10 cellular contexts compared by ENCODE assay signal in genomic region chr4:188976644-188977115, GRCh38.
DNase-seq lines count a peak whose midpoint lies in the region; ATAC-seq and TF ChIP-seq lines count a peak whose summit lies in the region.
"Had no signal": no experiment of that assay in that cellular context is flagged by ENCODE, and none has a peak within 500 bp of the region (broad histone marks: within the 10 kb centered on the region; RNA-seq: fewer than 3 reads in every experiment).

No MANE protein-coding gene starts in this region.

- peaks cover 9% of the 10 kb centered on the region for H3K9me3 Mint-ChIP-seq in WTC11
- peaks cover 7% of the 10 kb centered on the region for H3K9me3 Mint-ChIP-seq in stimulated activated effector memory CD8-positive, alpha-beta T cell treated with anti-CD3 and anti-CD28 coated beads, Interleukin-12 subunit alpha, Interleukin-12 subunit beta, amount 100 ng/mL, for 72 hours
- peaks cover 3% of the 10 kb centered on the region for H3K9me3 Mint-ChIP-seq in activated CD8-positive, alpha-beta memory T cell treated with anti-CD3 and anti-CD28 coated beads, Interleukin-2, amount 10 ng/mL, durations not matched to agents 7 days and 5 days (ENCODE audit: low read depth)

- TF ChIP-seq POLR2A in NB4 (IDR thresholded peaks at IDR 0.05; ENCODE audit: extremely low read depth, insufficient read length) (no peak), uterus (IDR thresholded peaks at IDR 0.05) (no peak)

- peak overlapping the region; percentile 99 for H3K27ac Mint-ChIP-seq in WTC11
- no peak overlapping the region for H3K27ac Mint-ChIP-seq in stimulated activated effector memory CD8-positive, alpha-beta T cell treated with anti-CD3 and anti-CD28 coated beads, Interleukin-12 subunit alpha, Interleukin-12 subunit beta, amount 100 ng/mL, for 72 hours
- no peak overlapping the region for H3K27ac Mint-ChIP-seq in activated CD8-positive, alpha-beta memory T cell treated with anti-CD3 and anti-CD28 coated beads, Interleukin-2, amount 10 ng/mL, durations not matched to agents 7 days and 5 days

- H3K9me3 ChIP-seq in uterus: no peaks in the 10 kb centered on the region
- H3K9me3 ChIP-seq: stomach had no signal

- H3K4me1 Mint-ChIP-seq in WTC11: peaks cover 38% of the 10 kb centered on the region
- H3K4me1 Mint-ChIP-seq in stimulated activated effector memory CD8-positive, alpha-beta T cell treated with anti-CD3 and anti-CD28 coated beads, Interleukin-12 subunit alpha, Interleukin-12 subunit beta, amount 100 ng/mL, for 72 hours: no peaks in the 10 kb centered on the region
- no peaks in the 10 kb centered on the region for H3K4me1 Mint-ChIP-seq in activated CD8-positive, alpha-beta memory T cell treated with anti-CD3 and anti-CD28 coated beads, Interleukin-2, amount 10 ng/mL, durations not matched to agents 7 days and 5 days

- DNase-seq in Ammon's horn (ENCODE audit: low spot score): peak; percentile 12
- peak; percentile 9 for DNase-seq in NB4 (ENCODE audit: low read depth)
- DNase-seq in WTC11 (ENCODE audit: low spot score): peak; percentile 32
- DNase-seq in kidney epithelial cell (ENCODE audit: low read depth): peak; percentile 67
- DNase-seq in uterus: no peak
- DNase-seq in stimulated activated CD4-positive, alpha-beta T cell treated with anti-CD3 and anti-CD28 coated beads, Interleukin-1b, Interleukin-23, amount 100 ng/mL, for 48 hours: no peak
- no peak for DNase-seq in stimulated activated effector memory CD8-positive, alpha-beta T cell treated with anti-CD3 and anti-CD28 coated beads, Interleukin-12 subunit alpha, Interleukin-12 subunit beta, amount 100 ng/mL, for 72 hours (ENCODE audit: low spot score in 2 of 2)
- DNase-seq in activated CD8-positive, alpha-beta memory T cell treated with anti-CD3 and anti-CD28 coated beads, Interleukin-2, amount 10 ng/mL, durations not matched to agents 7 days and 5 days: no peak
- DNase-seq: stomach had no signal

- H3K4me1 ChIP-seq in uterus: no peaks in the 10 kb centered on the region

- intact Hi-C loops in uterus (cut with DNase I; ENCODE audit: low total_unique reads): no loop called here

- no peaks in the 10 kb centered on the region for H3K27me3 Mint-ChIP-seq in WTC11 (ENCODE audit: low read depth)
- H3K27me3 Mint-ChIP-seq in activated CD8-positive, alpha-beta memory T cell treated with anti-CD3 and anti-CD28 coated beads, Interleukin-2, amount 10 ng/mL, durations not matched to agents 7 days and 5 days: no peaks in the 10 kb centered on the region

- H3K4me3 ChIP-seq in NB4 (ENCODE audit: low read depth, low read length) (no peak overlapping the region), kidney epithelial cell (ENCODE audit: low read depth, low read length) (no peak overlapping the region), uterus (no peak overlapping the region)
- H3K4me3 ChIP-seq: stomach had no signal

- peak overlapping the region; percentile 51 for H3K4me3 Mint-ChIP-seq in WTC11
- no peak overlapping the region for H3K4me3 Mint-ChIP-seq in stimulated activated effector memory CD8-positive, alpha-beta T cell treated with anti-CD3 and anti-CD28 coated beads, Interleukin-12 subunit alpha, Interleukin-12 subunit beta, amount 100 ng/mL, for 72 hours
- no peak overlapping the region for H3K4me3 Mint-ChIP-seq in activated CD8-positive, alpha-beta memory T cell treated with anti-CD3 and anti-CD28 coated beads, Interleukin-2, amount 10 ng/mL, durations not matched to agents 7 days and 5 days

- H3K27ac ChIP-seq in uterus: no peak overlapping the region
- H3K27ac ChIP-seq: RWPE1, stomach had no signal

- H3K36me3 Mint-ChIP-seq in WTC11: peaks cover 16% of the 10 kb centered on the region
- H3K36me3 Mint-ChIP-seq in stimulated activated effector memory CD8-positive, alpha-beta T cell treated with anti-CD3 and anti-CD28 coated beads, Interleukin-12 subunit alpha, Interleukin-12 subunit beta, amount 100 ng/mL, for 72 hours: no peaks in the 10 kb centered on the region
- H3K36me3 Mint-ChIP-seq in activated CD8-positive, alpha-beta memory T cell treated with anti-CD3 and anti-CD28 coated beads, Interleukin-2, amount 10 ng/mL, durations not matched to agents 7 days and 5 days: no peaks in the 10 kb centered on the region

- POLR2A ChIA-PET in WTC11 (lab: Charles Lee): interaction anchor here (1.0 kb wide), 1 partner anchor 14 kb away, joined by 3 read pairs; no protein-coding TSS in a partner anchor

- TF ChIP-seq CTCF in NB4 (IDR thresholded peaks at IDR 0.05; ENCODE audit: low read depth, low read length): no peak
- no peak for TF ChIP-seq CTCF in WTC11 (IDR thresholded peaks at IDR 0.05)
- TF ChIP-seq CTCF in kidney epithelial cell (IDR thresholded peaks at IDR 0.05; ENCODE audit: insufficient read depth, low read length, poor library complexity, severe bottlenecking): no peak
- no peak for TF ChIP-seq CTCF in uterus (IDR thresholded peaks at IDR 0.05)

- CTCF ChIA-PET in WTC11 (lab: Charles Lee): interaction anchor here (0.7 kb wide), 1 partner anchor 114 kb away, joined by 3 read pairs; no protein-coding TSS in a partner anchor
- CTCF ChIA-PET in activated CD8-positive, alpha-beta memory T cell treated with anti-CD3 and anti-CD28 coated beads, Interleukin-2, amount 10 ng/mL, durations not matched to agents 7 days and 5 days (lab: Charles Lee): no interaction called here

- H3K27me3 ChIP-seq in kidney epithelial cell (ENCODE audit: control insufficient read depth, insufficient read depth, low read length) (no peaks in the 10 kb centered on the region), uterus (no peaks in the 10 kb centered on the region)
- H3K27me3 ChIP-seq: stomach had no signal

- ATAC-seq in WTC11: peak; percentile 98
- no peak for ATAC-seq in stimulated activated effector memory CD8-positive, alpha-beta T cell treated with anti-CD3 and anti-CD28 coated beads, Interleukin-12 subunit alpha, Interleukin-12 subunit beta, amount 100 ng/mL, for 72 hours
- no peak for ATAC-seq in activated CD8-positive, alpha-beta memory T cell treated with anti-CD3 and anti-CD28 coated beads, Interleukin-2, amount 10 ng/mL, durations not matched to agents 7 days and 5 days

- H3K36me3 ChIP-seq in kidney epithelial cell (ENCODE audit: control insufficient read depth, insufficient read depth, low read length) (no peaks in the 10 kb centered on the region), uterus (no peaks in the 10 kb centered on the region)
- H3K36me3 ChIP-seq: stomach had no signal

TF ChIP-seq in WTC11, 78 proteins besides CTCF, POLR2A, EP300 and RAD21:
- TF ChIP-seq FOXP4 (CRISPR knock-in tag; IDR thresholded peaks at IDR 0.05) (peak; percentile 46; the same call in 1 of the 2 replicates), NFE2L1 (CRISPR knock-in tag; IDR thresholded peaks at IDR 0.05) (peak; percentile 92), TEAD1 (CRISPR knock-in tag; IDR thresholded peaks at IDR 0.05) (peak; percentile 42; the same call in 1 of the 2 replicates), ZNF423 (CRISPR knock-in tag; IDR thresholded peaks at IDR 0.05) (0 out of 2 replicates have a peak, but pooled peaks have one; percentile 12), E2F1 (CRISPR knock-in tag; IDR thresholded peaks at IDR 0.05) (no peak)

Comparison
In these comparisons a context has a peak if more than half of its experiments do, and no peak if none do; other contexts are left out.
1. DNase-seq: peak in Ammon's horn (single experiment), NB4 (single experiment), WTC11 (single experiment) and kidney epithelial cell (single experiment); none in uterus (0 of 2), stimulated activated CD4-positive, alpha-beta T cell treated with anti-CD3 and anti-CD28 coated beads, Interleukin-1b, Interleukin-23, amount 100 ng/mL, for 48 hours (single experiment), stimulated activated effector memory CD8-positive, alpha-beta T cell treated with anti-CD3 and anti-CD28 coated beads, Interleukin-12 subunit alpha, Interleukin-12 subunit beta, amount 100 ng/mL, for 72 hours (0 of 2) and activated CD8-positive, alpha-beta memory T cell treated with anti-CD3 and anti-CD28 coated beads, Interleukin-2, amount 10 ng/mL, durations not matched to agents 7 days and 5 days (single experiment).